10 cellular contexts compared by ENCODE assay signal in genomic region chr14:31968107-31968810, GRCh38.
DNase-seq lines count a peak whose midpoint lies in the region; ATAC-seq and TF ChIP-seq lines count a peak whose summit lies in the region.
"Had no signal": no experiment of that assay in that cellular context is flagged by ENCODE, and none has a peak within 500 bp of the region (broad histone marks: within the 10 kb centered on the region; RNA-seq: fewer than 3 reads in every experiment).

No MANE protein-coding gene starts in this region.

- intact Hi-C loops in activated CD8-positive, alpha-beta T cell treated with anti-CD3 and anti-CD28 coated beads for 36 hours (cut with micrococcal nuclease): no loop called here
- intact Hi-C loops in activated CD4-positive, alpha-beta memory T cell treated with anti-CD3 and anti-CD28 coated beads for 36 hours (cut with micrococcal nuclease): no loop called here

- CTCF ChIA-PET in activated CD4-positive, alpha-beta T cell treated with anti-CD3 and anti-CD28 coated beads, Interleukin-2, amount 10 ng/mL, durations not matched to agents 7 days and 5 days (lab: Charles Lee): interaction anchor here (0.9 kb wide), 1 partner anchor 16 kb away, joined by 3 read pairs; no protein-coding TSS in a partner anchor
- CTCF ChIA-PET in activated CD8-positive, alpha-beta T cell treated with anti-CD3 and anti-CD28 coated beads for 36 hours (lab: Charles Lee): no interaction called here
- CTCF ChIA-PET in activated CD4-positive, alpha-beta memory T cell treated with anti-CD3 and anti-CD28 coated beads for 36 hours (lab: Charles Lee): interaction anchor here (1.5 kb wide), 1 partner anchor 41 kb away, joined by 3 read pairs; no protein-coding TSS in a partner anchor

- peaks cover 31% of the 10 kb centered on the region for H3K4me1 ChIP-seq in adipocyte (ENCODE audit: control insufficient read depth, insufficient read depth, low read length)

- peak; percentile 72 for ATAC-seq in GM19043 (IDR thresholded peaks at IDR 0.05; ENCODE audit: low read depth, unreplicated experiment)
- peak; percentile 50 for ATAC-seq in HG02981 (IDR thresholded peaks at IDR 0.05; ENCODE audit: unreplicated experiment)
- ATAC-seq in activated CD8-positive, alpha-beta T cell treated with anti-CD3 and anti-CD28 coated beads for 36 hours: no peak

- no peak overlapping the region for H3K4me3 ChIP-seq in adipocyte (ENCODE audit: low read length)

- peak overlapping the region; percentile 43 for H3K27ac Mint-ChIP-seq in nephron progenitor cell
- no peak overlapping the region for H3K27ac Mint-ChIP-seq in activated CD4-positive, alpha-beta T cell treated with anti-CD3 and anti-CD28 coated beads, Interleukin-2, amount 10 ng/mL, durations not matched to agents 7 days and 5 days
- H3K27ac Mint-ChIP-seq in activated CD8-positive, alpha-beta T cell treated with anti-CD3 and anti-CD28 coated beads for 36 hours: no peak overlapping the region
- no peak overlapping the region for H3K27ac Mint-ChIP-seq in activated CD4-positive, alpha-beta memory T cell treated with anti-CD3 and anti-CD28 coated beads for 36 hours

- no peaks in the 10 kb centered on the region for H3K36me3 ChIP-seq in adipocyte (ENCODE audit: control insufficient read depth, insufficient read depth, low read length, severe bottlenecking)

- H3K36me3 Mint-ChIP-seq in nephron progenitor cell (ENCODE audit: low read depth): no peaks in the 10 kb centered on the region
- peaks cover 2% of the 10 kb centered on the region for H3K36me3 Mint-ChIP-seq in activated CD4-positive, alpha-beta T cell treated with anti-CD3 and anti-CD28 coated beads, Interleukin-2, amount 10 ng/mL, durations not matched to agents 7 days and 5 days (ENCODE audit: low read depth)
- no peaks in the 10 kb centered on the region for H3K36me3 Mint-ChIP-seq in activated CD8-positive, alpha-beta T cell treated with anti-CD3 and anti-CD28 coated beads for 36 hours (ENCODE audit: low read depth)
- H3K36me3 Mint-ChIP-seq in activated CD4-positive, alpha-beta memory T cell treated with anti-CD3 and anti-CD28 coated beads for 36 hours: no peaks in the 10 kb centered on the region

- POLR2A ChIA-PET in activated CD4-positive, alpha-beta T cell treated with anti-CD3 and anti-CD28 coated beads, Interleukin-2, amount 10 ng/mL, durations not matched to agents 7 days and 5 days (lab: Charles Lee): no interaction called here
- POLR2A ChIA-PET in activated CD8-positive, alpha-beta T cell treated with anti-CD3 and anti-CD28 coated beads for 36 hours (lab: Charles Lee): no interaction called here
- POLR2A ChIA-PET in activated CD4-positive, alpha-beta memory T cell treated with anti-CD3 and anti-CD28 coated beads for 36 hours (lab: Charles Lee): no interaction called here

- H3K9me3 ChIP-seq in adipocyte (ENCODE audit: control insufficient read depth, low read length): peaks cover 11% of the 10 kb centered on the region

- peaks cover 10% of the 10 kb centered on the region for H3K9me3 Mint-ChIP-seq in nephron progenitor cell
- H3K9me3 Mint-ChIP-seq in activated CD4-positive, alpha-beta T cell treated with anti-CD3 and anti-CD28 coated beads, Interleukin-2, amount 10 ng/mL, durations not matched to agents 7 days and 5 days: peaks cover 5% of the 10 kb centered on the region
- peaks cover 6% of the 10 kb centered on the region for H3K9me3 Mint-ChIP-seq in activated CD8-positive, alpha-beta T cell treated with anti-CD3 and anti-CD28 coated beads for 36 hours
- H3K9me3 Mint-ChIP-seq in activated CD4-positive, alpha-beta memory T cell treated with anti-CD3 and anti-CD28 coated beads for 36 hours: peaks cover 6% of the 10 kb centered on the region

- no peak overlapping the region for H3K4me3 Mint-ChIP-seq in nephron progenitor cell
- H3K4me3 Mint-ChIP-seq in activated CD4-positive, alpha-beta T cell treated with anti-CD3 and anti-CD28 coated beads, Interleukin-2, amount 10 ng/mL, durations not matched to agents 7 days and 5 days: no peak overlapping the region
- no peak overlapping the region for H3K4me3 Mint-ChIP-seq in activated CD8-positive, alpha-beta T cell treated with anti-CD3 and anti-CD28 coated beads for 36 hours
- no peak overlapping the region for H3K4me3 Mint-ChIP-seq in activated CD4-positive, alpha-beta memory T cell treated with anti-CD3 and anti-CD28 coated beads for 36 hours

- peaks cover 14% of the 10 kb centered on the region for H3K27me3 ChIP-seq in adipocyte (replicated peaks; ENCODE audit: control insufficient read depth, insufficient read depth, low read length)

- H3K9ac ChIP-seq in adipocyte (ENCODE audit: low read length): no peak overlapping the region

- DNase-seq in adipocyte (ENCODE audit: low read depth): peak; percentile 30
- no peak for DNase-seq in nephron progenitor cell
- DNase-seq in activated CD4-positive, alpha-beta T cell treated with anti-CD3 and anti-CD28 coated beads, Interleukin-2, amount 10 ng/mL, durations not matched to agents 7 days and 5 days: no peak
- no peak for DNase-seq in activated CD8-positive, alpha-beta T cell treated with anti-CD3 and anti-CD28 coated beads for 36 hours
- DNase-seq in SW 1271 (lab: John Stamatoyannopoulos, UW): no peak
- no peak for DNase-seq in activated CD4-positive, alpha-beta memory T cell treated with anti-CD3 and anti-CD28 coated beads for 36 hours
- DNase-seq: activated T-cell treated with anti-CD3 and anti-CD28 coated beads, Interleukin-2, amount 50 U/mL, for 1 hour; T-helper 9 cell had no signal

- no peaks in the 10 kb centered on the region for H3K27me3 Mint-ChIP-seq in nephron progenitor cell (ENCODE audit: low read depth, poor library complexity)
- no peaks in the 10 kb centered on the region for H3K27me3 Mint-ChIP-seq in activated CD4-positive, alpha-beta T cell treated with anti-CD3 and anti-CD28 coated beads, Interleukin-2, amount 10 ng/mL, durations not matched to agents 7 days and 5 days
- no peaks in the 10 kb centered on the region for H3K27me3 Mint-ChIP-seq in activated CD8-positive, alpha-beta T cell treated with anti-CD3 and anti-CD28 coated beads for 36 hours
- H3K27me3 Mint-ChIP-seq in activated CD4-positive, alpha-beta memory T cell treated with anti-CD3 and anti-CD28 coated beads for 36 hours: no peaks in the 10 kb centered on the region

- H3K4me1 Mint-ChIP-seq in nephron progenitor cell: peaks cover 31% of the 10 kb centered on the region
- peaks cover 9% of the 10 kb centered on the region for H3K4me1 Mint-ChIP-seq in activated CD4-positive, alpha-beta T cell treated with anti-CD3 and anti-CD28 coated beads, Interleukin-2, amount 10 ng/mL, durations not matched to agents 7 days and 5 days
- no peaks in the 10 kb centered on the region for H3K4me1 Mint-ChIP-seq in activated CD8-positive, alpha-beta T cell treated with anti-CD3 and anti-CD28 coated beads for 36 hours (ENCODE audit: low read depth)
- H3K4me1 Mint-ChIP-seq in activated CD4-positive, alpha-beta memory T cell treated with anti-CD3 and anti-CD28 coated beads for 36 hours (ENCODE audit: low read depth): peaks cover 17% of the 10 kb centered on the region

- TF ChIP-seq CTCF in nephron progenitor cell (IDR thresholded peaks at IDR 0.05): no peak
- TF ChIP-seq CTCF in activated CD8-positive, alpha-beta T cell treated with anti-CD3 and anti-CD28 coated beads for 36 hours (IDR thresholded peaks at IDR 0.05): no peak
